Comparison of ENCODE assay signal across 8 cellular contexts in genomic region chr18:6158958-6159357, GRCh38.
"Had no signal": no experiment of that assay in that cellular context is flagged by ENCODE, and none has a peak within 500 bp of the region (broad histone marks: within the 10 kb centered on the region; RNA-seq: fewer than 3 reads in every experiment).

No MANE protein-coding gene starts in this region.

- DNase-seq: GDM1, GF-D8 had no signal

- ATAC-seq: GM12878 had no signal

- FAIRE-seq: G401.6, GM12878, GM12891, GM12892, GM18507, GM19239 had no signal

- H3K4me3 ChIP-seq: GM12878 had no signal
